Comparison of ENCODE assay signal across 8 cellular contexts in the genomic region with DNA sequence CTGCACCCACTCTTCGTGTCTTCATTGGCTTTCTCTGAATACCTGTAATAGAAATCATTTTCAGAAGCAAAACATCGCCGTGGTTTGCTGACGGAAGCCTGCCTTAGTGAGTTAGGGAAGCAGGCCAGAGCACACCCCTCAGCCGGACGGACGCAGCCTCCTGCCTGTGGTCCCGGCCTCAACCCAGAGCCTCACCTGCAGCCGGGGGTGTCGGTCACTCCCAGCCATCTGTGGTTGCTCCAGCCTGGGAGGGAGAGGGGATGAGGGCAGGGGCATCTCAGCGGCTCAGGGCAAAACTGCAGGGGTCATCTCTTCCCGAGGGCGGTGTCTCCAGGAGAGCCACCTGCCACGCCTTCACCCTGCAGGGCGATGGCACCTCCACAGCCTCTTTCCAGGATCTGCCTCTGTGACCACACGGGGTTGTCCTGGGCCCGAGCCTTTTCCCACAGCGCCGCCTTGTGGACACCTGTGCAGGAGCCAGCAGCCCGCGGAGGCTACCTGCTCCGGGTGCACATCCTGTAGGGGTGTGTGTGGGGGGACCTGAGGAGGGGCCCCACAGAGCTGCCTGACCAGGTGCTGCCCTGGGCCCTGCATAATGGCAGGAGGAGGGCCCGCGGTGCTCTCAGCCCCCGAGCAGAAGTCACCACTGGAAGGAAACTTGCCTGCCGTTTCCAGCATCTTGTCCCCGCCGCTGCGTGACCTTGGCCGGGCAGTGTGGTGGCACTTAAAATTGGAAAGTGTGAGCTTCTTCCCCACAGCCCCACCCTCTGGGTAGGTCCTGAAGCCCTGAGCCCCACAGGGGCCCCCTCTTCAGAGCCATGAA. TPM values are rescaled to one million over a fixed set of nuclear protein-coding genes. Genes with fewer than 3 reads are reported as not detected.
A peak's percentile ranks its signal among the peaks of the same experiment; 100 is the strongest.
DNase-seq lines count a peak whose midpoint lies in the region; ATAC-seq and TF ChIP-seq lines count a peak whose summit lies in the region.

No MANE protein-coding gene starts in this region.

- TF ChIP-seq CTCF in CD8-positive, alpha-beta T cell (IDR thresholded peaks at IDR 0.05): peak; percentile 83
- peak; percentile 99 for TF ChIP-seq CTCF in Panc1 (IDR thresholded peaks at IDR 0.05)
- peak; percentile 81 for TF ChIP-seq CTCF in fibroblast of the aortic adventitia (IDR thresholded peaks at IDR 0.05; ENCODE audit: insufficient read depth, low read length)

- H3K4me3 ChIP-seq in CD8-positive, alpha-beta T cell (ENCODE audit: low read depth, low read length): no peak overlapping the region
- H3K4me3 ChIP-seq in Panc1 (ENCODE audit: low read depth in 2 of 2, low read length in 2 of 2) (no peak overlapping the region), fibroblast of the aortic adventitia (ENCODE audit: low read depth, low read length) (no peak overlapping the region)

- DNase-seq in CD8-positive, alpha-beta T cell: peak; percentile 69 to 95 (median 86)
- DNase-seq in Panc1 (ENCODE audit: low read depth, low spot score): peak; percentile 35
- DNase-seq in activated T-helper 1 cell treated with anti-CD3 and anti-CD28 coated beads, Interleukin-2, amount 50 U/mL, for 16 hours (ENCODE audit: low read depth in 1 of 2, low spot score in 1 of 2): peak; percentile 67 to 83
- peak; percentile 36 for DNase-seq in fibroblast of the aortic adventitia (ENCODE audit: low read depth)
- DNase-seq in occipital lobe (lab: John Stamatoyannopoulos, UW): peak; percentile 64

- H3K4me3 Mint-ChIP-seq in CD8-positive, alpha-beta T cell: no peak overlapping the region

- no peaks in the 10 kb centered on the region for H3K9me3 ChIP-seq in CD8-positive, alpha-beta T cell (ENCODE audit: low read length)
- H3K9me3 ChIP-seq in Panc1 (ENCODE audit: control insufficient read depth, insufficient read depth, low read depth, low read length): no peaks in the 10 kb centered on the region

- peaks cover 40% of the 10 kb centered on the region for H3K36me3 ChIP-seq in CD8-positive, alpha-beta T cell (ENCODE audit: insufficient read depth, low read length)
- peaks cover 9% of the 10 kb centered on the region for H3K36me3 ChIP-seq in Panc1 (ENCODE audit: control insufficient read depth, insufficient read depth, low read length)

- CTCF ChIA-PET in CD8-positive, alpha-beta T cell (lab: Charles Lee): interaction anchor here (0.7 to 7.1 kb wide), 19 partner anchors 8 to 152 kb away, joined by 3 to 46 read pairs (median 4); a partner anchor contains a TSS
- CTCF ChIA-PET in Panc1 (lab: Charles Lee): no interaction called here

- intact Hi-C loops in CD8-positive, alpha-beta T cell (cut with DNase I, micrococcal nuclease): loop anchor here (1.0 to 10.0 kb wide), 4 partner anchors 29 to 1889 kb away; a partner anchor contains a TSS
- intact Hi-C loops in Panc1 (cut with micrococcal nuclease; ENCODE audit: unreplicated experiment): no loop called here

- no TSS peak for BruUV-seq in Panc1 (replicated peaks; lab: Mats Ljungman, UMichigan)

- peak; percentile 98 for ATAC-seq in CD8-positive, alpha-beta T cell
- ATAC-seq in GM19397 (IDR thresholded peaks at IDR 0.05; ENCODE audit: unreplicated experiment) (peak; percentile 75), HG03460 (IDR thresholded peaks at IDR 0.05; ENCODE audit: unreplicated experiment) (peak; percentile 84), Panc1 (peak; percentile 96)

- POLR2A ChIA-PET in CD8-positive, alpha-beta T cell (lab: Charles Lee): interaction anchor here (0.9 to 2.9 kb wide), 3 partner anchors 21 to 143 kb away, joined by 3 to 11 read pairs (median 7); a partner anchor contains a TSS
- POLR2A ChIA-PET in Panc1 (lab: Charles Lee): no interaction called here

- H3K27ac Mint-ChIP-seq in CD8-positive, alpha-beta T cell: no peak overlapping the region

- H3K4me1 ChIP-seq in CD8-positive, alpha-beta T cell (ENCODE audit: insufficient read depth, low read length): peaks cover 20% of the 10 kb centered on the region
- no peaks in the 10 kb centered on the region for H3K4me1 ChIP-seq in Panc1 (ENCODE audit: control insufficient read depth, insufficient read depth, low read length)

- peaks cover 51% of the 10 kb centered on the region for H3K36me3 Mint-ChIP-seq in CD8-positive, alpha-beta T cell

- in situ Hi-C loops in Panc1 (cut with HindIII; ENCODE audit: low pct_unique_long_range_greater_than_20kb, low sequenced_read_pairs): no loop called here

- H3K27me3 Mint-ChIP-seq in CD8-positive, alpha-beta T cell (ENCODE audit: low read depth): no peaks in the 10 kb centered on the region

- no peak overlapping the region for H3K27ac ChIP-seq in CD8-positive, alpha-beta T cell (ENCODE audit: low read depth, low read length)
- H3K27ac ChIP-seq in Panc1 (ENCODE audit: low read length) (no peak overlapping the region), temporal lobe (ENCODE audit: low read depth, low read length) (peak overlapping the region; percentile 54)

- H3K27me3 ChIP-seq in CD8-positive, alpha-beta T cell (ENCODE audit: insufficient read depth, low read length): no peaks in the 10 kb centered on the region
- H3K27me3 ChIP-seq in Panc1 (ENCODE audit: control insufficient read depth, insufficient read depth, low read length): no peaks in the 10 kb centered on the region

- H3K9me3 Mint-ChIP-seq in CD8-positive, alpha-beta T cell: no peaks in the 10 kb centered on the region

- H3K4me1 Mint-ChIP-seq in CD8-positive, alpha-beta T cell (ENCODE audit: low read depth): peaks cover 18% of the 10 kb centered on the region

RNA-seq across cellular contexts. Expression of a gene that starts 21.6 kb away (rescaled TPM):
- 100 to 1,000 TPM; 129 to 131 TPM for total RNA-seq in CD8-positive, alpha-beta T cell
- 100.0 TPM for total RNA-seq in Panc1 (2021; ENCODE audit: unreplicated experiment)
- 91.5 TPM for polyA plus RNA-seq in Panc1 (2012; ENCODE audit: insufficient read length)
- total RNA-seq in fibroblast of the aortic adventitia (ENCODE audit: low replicate concordance): 33.9 and 35.5 TPM in 2 replicates
- 14.7 TPM for total RNA-seq in occipital lobe
- total RNA-seq in temporal lobe: 9.3 TPM

Comparison
In these comparisons a context has a peak if more than half of its experiments do, and no peak if none do; other contexts are left out.
1. DNase-seq: peak in every context shown above with its lines; median percentile 86 in CD8-positive, alpha-beta T cell; 75 in activated T-helper 1 cell treated with anti-CD3 and anti-CD28 coated beads, Interleukin-2, amount 50 U/mL, for 16 hours; 64 in occipital lobe; 36 in fibroblast of the aortic adventitia; 35 in Panc1.